Comparison of ENCODE assay signal across 12 cellular contexts in genomic region chr3:123981317-123981716, GRCh38. TPM values are rescaled to one million over a fixed set of nuclear protein-coding genes. Genes with fewer than 3 reads are reported as not detected.
"Had no signal": no experiment of that assay in that cellular context is flagged by ENCODE, and none has a peak within 500 bp of the region (broad histone marks: within the 10 kb centered on the region; RNA-seq: fewer than 3 reads in every experiment).

No MANE protein-coding gene starts in this region.

RNA-seq across cellular contexts. Expression of gene ROPN1, which starts 10.6 kb away (rescaled TPM):
- total RNA-seq: activated CD4-positive, alpha-beta memory T cell treated with anti-CD3 and anti-CD28 coated beads, Interleukin-2, amount 10 ng/mL, durations not matched to agents 7 days and 5 days; activated CD4-positive, alpha-beta T cell treated with anti-CD3 and anti-CD28 coated beads, Interleukin-2, amount 10 ng/mL, durations not matched to agents 7 days and 5 days; activated naive CD4-positive, alpha-beta T cell treated with anti-CD3 and anti-CD28 coated beads, Interleukin-2, amount 50 U/mL, for 72 hours; activated naive CD8-positive, alpha-beta T cell treated with anti-CD3 and anti-CD28 coated beads, Interleukin-2, amount 10 ng/mL, durations not matched to agents 7 days and 5 days; activated T-cell treated with anti-CD3 and anti-CD28 coated beads, Interleukin-2, amount 50 U/mL, for 72 hours; ascending aorta; cardiac muscle cell; endodermal cell; epithelial cell of proximal tubule; fibroblast of lung; glomerular endothelial cell; T-helper 1 cell treated with Interleukin-12 subunit alpha and Interleukin-12 subunit beta and Interleukin-4 antibody, amounts not matched to agents 30 ng/mL and 1 ng/mL, for 36 hours had no signal
- polyA plus RNA-seq: cardiac muscle cell, fibroblast of lung had no signal
